In the genomic region with DNA sequence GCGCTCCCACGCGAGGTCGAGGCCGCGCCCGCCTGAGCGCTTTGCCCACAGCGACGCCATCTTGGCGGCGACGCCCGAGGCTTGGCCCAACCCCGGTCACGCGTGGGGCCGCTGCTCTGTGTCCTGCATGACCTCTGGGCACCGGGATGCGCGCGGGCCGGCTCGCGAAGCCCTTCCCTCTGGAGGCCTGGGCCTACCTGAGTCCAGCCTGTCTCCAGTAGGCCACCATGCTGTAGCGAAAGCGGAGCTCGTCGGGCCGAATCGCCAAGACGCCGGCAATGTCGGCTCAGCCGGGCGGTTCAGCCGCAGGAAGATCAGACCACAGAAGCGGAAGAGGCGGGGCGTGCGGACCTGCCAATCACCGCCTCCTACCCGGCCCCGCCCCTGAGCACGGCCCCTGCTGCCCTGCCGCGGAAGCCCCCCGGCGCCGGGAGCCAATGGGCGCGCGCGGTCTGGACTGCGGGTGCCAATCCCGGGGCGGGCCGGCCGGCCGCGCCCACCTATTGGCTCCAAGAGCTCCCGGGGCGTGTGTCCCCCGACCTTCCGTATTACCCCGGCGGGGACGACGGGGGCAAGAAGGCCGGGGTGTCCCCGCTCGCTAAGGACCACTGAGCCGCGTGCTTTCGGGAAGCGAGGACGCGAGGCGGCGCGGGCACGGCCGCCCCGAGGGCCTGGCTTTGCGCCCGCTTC, we compare ENCODE assay signal across 8 cellular contexts. TPM values are rescaled to one million over a fixed set of nuclear protein-coding genes. Genes with fewer than 3 reads are reported as not detected.
A peak's percentile ranks its signal among the peaks of the same experiment; 100 is the strongest.
DNase-seq lines count a peak whose midpoint lies in the region; ATAC-seq, FAIRE-seq and TF ChIP-seq lines count a peak whose summit lies in the region.

Gene ATP5F1E (minus strand): TSS at position 313 of the 690 bp plus-strand sequence. CDS start 84 bp downstream, at position 229.

- peaks cover 23 to 62% of the 10 kb centered on the region in 2 donors for H3K36me3 ChIP-seq in kidney (ENCODE audit: control insufficient read depth in 1 of 2, insufficient read depth in 2 of 2, low read length in 2 of 2)

- H3K9ac ChIP-seq in kidney (ENCODE audit: low read length in 2 of 2) = peak within 1 kb of the TSS; percentile 68 to 75

- peak; percentile 85 for DNase-seq in AG09319 (ENCODE audit: extremely low read depth, low read depth)
- DNase-seq in NCI-H460 (ENCODE audit: extremely low read depth, low read depth) = peak; percentile 93
- peak; percentile 95 for DNase-seq in activated CD4-positive, CD25-positive, alpha-beta regulatory T cell treated with anti-CD3 and anti-CD28 coated beads, Interleukin-2, amount 50 U/mL, for 72 hours
- peak; percentile 95 for DNase-seq in cerebellar cortex (ENCODE audit: low spot score)
- DNase-seq in kidney = peak; percentile 99
- peak; percentile 97 for DNase-seq in stimulated activated CD4-positive, alpha-beta T cell treated with anti-CD3 and anti-CD28 coated beads, Interleukin-15, amount 100 ng/mL, for 1 hour (ENCODE audit: low read depth in 1 of 2, low spot score in 1 of 2)

- ATAC-seq in GM19043 (IDR thresholded peaks at IDR 0.05; ENCODE audit: low read depth, unreplicated experiment) (peak; percentile 91), HG03378 (IDR thresholded peaks at IDR 0.05; ENCODE audit: unreplicated experiment) (peak; percentile 79)

- TF ChIP-seq CTCF in AG09319 (IDR thresholded peaks at IDR 0.05; ENCODE audit: low read depth, low read length) (no peak), kidney (IDR thresholded peaks at IDR 0.05; ENCODE audit: borderline replicate concordance, extremely low read depth, insufficient read depth) (no peak)

- no peak for FAIRE-seq in kidney (lab: Jason Lieb, UNC)

- H3K9me3 ChIP-seq in kidney (ENCODE audit: control insufficient read depth in 1 of 2, low read length in 2 of 2) = no peaks in the 10 kb centered on the region

- peaks cover 10 to 20% of the 10 kb centered on the region in 2 donors for H3K4me1 ChIP-seq in kidney (ENCODE audit: control insufficient read depth in 1 of 2, insufficient read depth in 1 of 2, low read depth in 1 of 2, low read length in 2 of 2)

- peak within 1 kb of the TSS; percentile 71 to 91 for H3K27ac ChIP-seq in kidney (ENCODE audit: low read depth in 2 of 2, low read length in 2 of 2)

- H3K4me3 ChIP-seq in kidney (ENCODE audit: low read length in 2 of 2) = peak within 1 kb of the TSS; percentile 70 to 75

- intact Hi-C loops in kidney (cut with DNase I) = no loop called here

RNA-seq across cellular contexts. Expression of gene ATP5F1E, which starts in this region (rescaled TPM):
- 92.3 and 106 TPM in 2 replicates for total RNA-seq in NCI-H460 (2014; rRNA removed; shearing (Covaris generic))
- polyA plus RNA-seq in NCI-H460 (2014; cell fraction: nucleus; rRNA removed) = 34.6 and 42.8 TPM in 2 replicates
- total RNA-seq in kidney = 67.7 TPM
- 251 TPM for polyA plus RNA-seq in kidney (ENCODE audit: insufficient read depth, low read depth, low replicate concordance)

Comparison
In these comparisons a context has a peak if more than half of its experiments do, and no peak if none do; other contexts are left out.
1. Peak in every context shown above with its lines: DNase-seq, ATAC-seq, H3K4me3 ChIP-seq and H3K27ac ChIP-seq.